In genomic region chr3:51621091-51621892, GRCh38 we compare ENCODE assay signal across 1 cellular context.
TF ChIP-seq lines count a peak whose summit lies in the region.

No MANE protein-coding gene starts in this region.

TF ChIP-seq in WTC11, 78 proteins besides CTCF, POLR2A, EP300 and RAD21 (continued from another document):
- TF ChIP-seq NR1H2 (CRISPR knock-in tag; IDR thresholded peaks at IDR 0.05): no peak
- no peak for TF ChIP-seq ATF2 (CRISPR knock-in tag; IDR thresholded peaks at IDR 0.05; ENCODE audit: borderline replicate concordance, low read depth)
- TF ChIP-seq SP1 (CRISPR knock-in tag; conservative IDR thresholded peaks at IDR 0.05): no peak
- no peak for TF ChIP-seq ZNF671 (CRISPR knock-in tag; IDR thresholded peaks at IDR 0.05)
- TF ChIP-seq E2F1 (CRISPR knock-in tag; IDR thresholded peaks at IDR 0.05): no peak
- TF ChIP-seq FOXK1 (CRISPR knock-in tag; IDR thresholded peaks at IDR 0.05): no peak
- TF ChIP-seq NR2C2 (CRISPR knock-in tag; IDR thresholded peaks at IDR 0.05): no peak
- TF ChIP-seq PRRX2 (CRISPR knock-in tag; IDR thresholded peaks at IDR 0.05): no peak
